Comparison of ENCODE assay signal across 18 cellular contexts in genomic region chr5:164573397-164573796, GRCh38.
DNase-seq lines count a peak whose midpoint lies in the region; ATAC-seq, FAIRE-seq and TF ChIP-seq lines count a peak whose summit lies in the region.
"Had no signal": no experiment of that assay in that cellular context is flagged by ENCODE, and none has a peak within 500 bp of the region (broad histone marks: within the 10 kb centered on the region; RNA-seq: fewer than 3 reads in every experiment).

No MANE protein-coding gene starts in this region.

- no peak overlapping the region for H3K27ac ChIP-seq in hepatocyte
- H3K27ac ChIP-seq: SJCRH30 had no signal

- peak; percentile 27 for FAIRE-seq in islet of Langerhans (lab: Jason Lieb, UNC)
- FAIRE-seq: HepG2 had no signal

- no peak overlapping the region for H3K4me3 Mint-ChIP-seq in activated T-helper 2 cell treated with anti-CD3 and anti-CD28 coated beads, Interferon-gamma antibody, Interleukin-2, Interleukin-4, amounts not matched to agents 10 μg/mL and 5 μg/mL and 100 μg/mL, durations not matched to agents 14 hours and 24 hours and 36 hours (ENCODE audit: low read depth)
- H3K4me3 Mint-ChIP-seq: CD8-positive, alpha-beta memory T cell had no signal

- H3K9me2 ChIP-seq in hepatocyte (replicated peaks; ENCODE audit: insufficient read depth): no peaks in the 10 kb centered on the region

- no peak overlapping the region for H3K4me3 ChIP-seq in hepatocyte
- H3K4me3 ChIP-seq: SJCRH30 had no signal

- no peaks in the 10 kb centered on the region for H3K27me3 ChIP-seq in hepatocyte
- H3K27me3 ChIP-seq: SJCRH30 had no signal

- H2AFZ ChIP-seq in hepatocyte: no peak overlapping the region

- intact Hi-C loops in activated T-helper 2 cell treated with anti-CD3 and anti-CD28 coated beads, Interferon-gamma antibody, Interleukin-2, Interleukin-4, amounts not matched to agents 10 μg/mL and 5 μg/mL and 100 μg/mL, durations not matched to agents 14 hours and 24 hours and 36 hours (cut with micrococcal nuclease): no loop called here

- H3K9me3 ChIP-seq in hepatocyte (ENCODE audit: low read depth): no peaks in the 10 kb centered on the region
- H3K9me3 ChIP-seq: SJCRH30 had no signal

- H4K20me1 ChIP-seq in hepatocyte (ENCODE audit: insufficient read depth, poor library complexity, severe bottlenecking): no peaks in the 10 kb centered on the region

- no peaks in the 10 kb centered on the region for H3K27me3 Mint-ChIP-seq in activated T-helper 2 cell treated with anti-CD3 and anti-CD28 coated beads, Interferon-gamma antibody, Interleukin-2, Interleukin-4, amounts not matched to agents 10 μg/mL and 5 μg/mL and 100 μg/mL, durations not matched to agents 14 hours and 24 hours and 36 hours (ENCODE audit: low read depth)
- H3K27me3 Mint-ChIP-seq: CD8-positive, alpha-beta memory T cell had no signal

- no peak for TF ChIP-seq CTCF in hepatocyte (IDR thresholded peaks at IDR 0.05; ENCODE audit: poor library complexity)

- H3K4me2 ChIP-seq in hepatocyte: no peak overlapping the region

- no peak overlapping the region for H3K27ac Mint-ChIP-seq in activated T-helper 2 cell treated with anti-CD3 and anti-CD28 coated beads, Interferon-gamma antibody, Interleukin-2, Interleukin-4, amounts not matched to agents 10 μg/mL and 5 μg/mL and 100 μg/mL, durations not matched to agents 14 hours and 24 hours and 36 hours
- H3K27ac Mint-ChIP-seq: CD8-positive, alpha-beta memory T cell had no signal

- DNase-seq in NCI-H69 (lab: John Stamatoyannopoulos, UW) (peak; percentile 59), renal cortical epithelial cell (ENCODE audit: low read depth) (peak; percentile 23), NCI-H1694 treated with DMSO at 0.1 percent for 48 hours (lab: John Stamatoyannopoulos, UW) (no peak), hepatocyte (ENCODE audit: low spot score) (no peak)
- DNase-seq in activated T-helper 2 cell treated with anti-CD3 and anti-CD28 coated beads, Interferon-gamma antibody, Interleukin-2, Interleukin-4, amounts not matched to agents 10 μg/mL and 5 μg/mL and 100 μg/mL, durations not matched to agents 14 hours and 24 hours and 36 hours (ENCODE audit: low spot score): no peak
- DNase-seq: ACHN; C1 segment of cervical spinal cord; CD8-positive, alpha-beta memory T cell; DND-41; KBM-7; NCI-H1930; NCI-H345; NCI-H524 treated with DMSO at 0.1 percent for 48 hours; SJCRH30 had no signal

- H3K36me3 Mint-ChIP-seq in activated T-helper 2 cell treated with anti-CD3 and anti-CD28 coated beads, Interferon-gamma antibody, Interleukin-2, Interleukin-4, amounts not matched to agents 10 μg/mL and 5 μg/mL and 100 μg/mL, durations not matched to agents 14 hours and 24 hours and 36 hours (ENCODE audit: low read depth): no peaks in the 10 kb centered on the region
- H3K36me3 Mint-ChIP-seq: CD8-positive, alpha-beta memory T cell had no signal

- H3K9me3 Mint-ChIP-seq in activated T-helper 2 cell treated with anti-CD3 and anti-CD28 coated beads, Interferon-gamma antibody, Interleukin-2, Interleukin-4, amounts not matched to agents 10 μg/mL and 5 μg/mL and 100 μg/mL, durations not matched to agents 14 hours and 24 hours and 36 hours: peaks cover 13% of the 10 kb centered on the region

- H3K4me1 ChIP-seq in hepatocyte (ENCODE audit: insufficient read depth): no peaks in the 10 kb centered on the region
- H3K4me1 ChIP-seq: SJCRH30 had no signal

- H3K36me3 ChIP-seq in hepatocyte (replicated peaks; ENCODE audit: insufficient read depth, low read depth): no peaks in the 10 kb centered on the region
- H3K36me3 ChIP-seq: SJCRH30 had no signal

- H3K4me1 Mint-ChIP-seq in activated T-helper 2 cell treated with anti-CD3 and anti-CD28 coated beads, Interferon-gamma antibody, Interleukin-2, Interleukin-4, amounts not matched to agents 10 μg/mL and 5 μg/mL and 100 μg/mL, durations not matched to agents 14 hours and 24 hours and 36 hours (ENCODE audit: low read depth): no peaks in the 10 kb centered on the region
- H3K4me1 Mint-ChIP-seq: CD8-positive, alpha-beta memory T cell had no signal

- no peaks in the 10 kb centered on the region for H3K79me2 ChIP-seq in hepatocyte

- 87% methylated on average over 2 of the region's 2 CpGs for WGBS in hepatocyte (ENCODE audit: low lambda C conversion rate, missing lambda C conversion rate)

- peak; percentile 55 for ATAC-seq in GM18867 (IDR thresholded peaks at IDR 0.05; ENCODE audit: unreplicated experiment)
- ATAC-seq: HepG2, Panc1 had no signal

Comparison
In these comparisons a context has a peak if more than half of its experiments do, and no peak if none do; other contexts are left out.
1. DNase-seq: peak in NCI-H69 (single experiment) and renal cortical epithelial cell (single experiment); none in activated T-helper 2 cell treated with anti-CD3 and anti-CD28 coated beads, Interferon-gamma antibody, Interleukin-2, Interleukin-4, amounts not matched to agents 10 μg/mL and 5 μg/mL and 100 μg/mL, durations not matched to agents 14 hours and 24 hours and 36 hours (single experiment), NCI-H1694 treated with DMSO at 0.1 percent for 48 hours (single experiment) and hepatocyte (single experiment).